Comparison of ENCODE assay signal across 11 cellular contexts in the genomic region with DNA sequence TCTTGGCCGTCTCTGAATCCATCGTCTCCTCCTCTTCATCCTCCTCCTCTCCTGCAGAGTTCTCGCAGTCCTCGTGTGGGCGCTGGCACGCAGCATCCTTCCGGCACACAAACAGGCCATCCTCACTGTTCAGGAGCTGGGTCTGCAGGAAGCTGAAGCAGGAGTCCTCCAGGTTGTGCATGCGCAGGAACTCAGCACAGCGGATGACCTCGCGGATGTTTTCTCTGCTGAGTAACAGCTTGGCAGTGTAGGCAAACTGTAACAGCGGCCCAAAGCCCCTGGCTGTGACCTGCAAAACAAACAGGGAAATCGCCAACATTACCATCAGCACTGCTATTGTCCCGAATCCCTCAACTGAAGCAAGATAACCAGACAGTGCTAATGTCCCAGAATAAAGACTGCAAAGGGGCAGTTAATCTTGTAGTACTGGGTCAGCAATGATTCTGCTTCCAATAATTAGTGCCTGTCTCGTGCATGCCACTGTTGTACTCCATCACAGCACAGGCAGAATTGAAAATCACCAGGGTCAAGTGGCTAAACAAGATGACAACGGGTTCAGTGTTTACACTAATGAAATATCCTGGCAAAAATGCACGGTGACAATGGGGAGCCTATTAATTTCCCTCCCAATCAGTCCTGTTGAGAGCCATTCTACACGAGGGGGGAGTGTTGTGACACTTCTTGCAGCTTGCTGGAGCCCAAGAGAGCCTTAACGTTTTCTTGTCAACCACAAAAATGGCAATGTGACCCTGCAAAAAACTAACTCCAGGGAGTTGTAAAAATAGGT. TPM values are rescaled to one million over a fixed set of nuclear protein-coding genes. Genes with fewer than 3 reads are reported as not detected.
DNase-seq lines count a peak whose midpoint lies in the region; ATAC-seq, FAIRE-seq and TF ChIP-seq lines count a peak whose summit lies in the region.
"Had no signal": no experiment of that assay in that cellular context is flagged by ENCODE, and none has a peak within 500 bp of the region (broad histone marks: within the 10 kb centered on the region; RNA-seq: fewer than 3 reads in every experiment).

No MANE protein-coding gene starts in this region.

- H3K27me3 ChIP-seq in HAP-1 (ENCODE audit: low read depth), result no peaks in the 10 kb centered on the region
- H3K27me3 ChIP-seq: suprapubic skin had no signal

- H3K36me3 ChIP-seq in HAP-1 (replicated peaks), result no peaks in the 10 kb centered on the region

- H3K4me1 Mint-ChIP-seq in effector memory CD8-positive, alpha-beta T cell (ENCODE audit: low read depth in 2 of 2), result peaks cover 41 to 48% of the 10 kb centered on the region in 2 donors

- no peak for FAIRE-seq in D721Med (lab: Jason Lieb, UNC)
- FAIRE-seq: A549 had no signal

- no peaks in the 10 kb centered on the region for H3K9me3 Mint-ChIP-seq in effector memory CD8-positive, alpha-beta T cell

- peaks cover 6% of the 10 kb centered on the region for H3K36me3 Mint-ChIP-seq in effector memory CD8-positive, alpha-beta T cell (ENCODE audit: insufficient read depth)

- TF ChIP-seq CTCF in D721Med (IDR thresholded peaks at IDR 0.05; ENCODE audit: insufficient read depth, missing control alignments), result no peak

- DNase-seq in NCI-H1092 treated with DMSO at 0.1 percent for 48 hours (lab: John Stamatoyannopoulos, UW), result peak; percentile 46
- DNase-seq in NCI-H1092 (lab: John Stamatoyannopoulos, UW), result no peak
- DNase-seq in NCI-H748 treated with DMSO at 0.1 percent for 48 hours (lab: John Stamatoyannopoulos, UW), result peak; percentile 49
- peak in 1 of 3 experiments; percentile 14 for DNase-seq in effector memory CD8-positive, alpha-beta T cell
- DNase-seq in occipital lobe (lab: John Stamatoyannopoulos, UW), result peak; percentile 77
- no peak for DNase-seq in D721Med (ENCODE audit: insufficient read length, low spot score)
- DNase-seq in NCI-H1930 (lab: John Stamatoyannopoulos, UW), result no peak
- DNase-seq in HAP-1 (ENCODE audit: low spot score in 2 of 2), result no peak

- H3K9me3 ChIP-seq in HAP-1, result no peaks in the 10 kb centered on the region
- H3K9me3 ChIP-seq: A549, suprapubic skin had no signal

- H3K4me1 ChIP-seq in HAP-1, result peaks cover 10% of the 10 kb centered on the region; the same call in 1 of the 2 replicates
- H3K4me1 ChIP-seq: A549 had no signal

- ATAC-seq in effector memory CD8-positive, alpha-beta T cell (replicated peaks), result peak; percentile 18
- ATAC-seq: A549 had no signal

- no peaks in the 10 kb centered on the region for H3K27me3 Mint-ChIP-seq in effector memory CD8-positive, alpha-beta T cell

- no peak overlapping the region for H3K4me3 ChIP-seq in HAP-1
- H3K4me3 ChIP-seq: A549, suprapubic skin had no signal

- H3K27ac Mint-ChIP-seq in effector memory CD8-positive, alpha-beta T cell, result peak overlapping the region; percentile 67 to 87

- peak overlapping the region; percentile 55 to 72 for H3K4me3 Mint-ChIP-seq in effector memory CD8-positive, alpha-beta T cell

- in situ Hi-C loops in HAP-1 (cut with MboI; ENCODE audit: low sequenced_read_pairs), result no loop called here

RNA-seq across cellular contexts. Expression of a gene that starts 57.5 kb away (rescaled TPM):
- total RNA-seq in occipital lobe, result not detected
- total RNA-seq: NCI-H460, suprapubic skin had no signal

Comparison
In these comparisons a context has a peak if more than half of its experiments do, and no peak if none do; other contexts are left out.
1. DNase-seq: peak in NCI-H1092 treated with DMSO at 0.1 percent for 48 hours (single experiment), NCI-H748 treated with DMSO at 0.1 percent for 48 hours (single experiment) and occipital lobe (single experiment); none in NCI-H1092 (single experiment), D721Med (single experiment), NCI-H1930 (0 of 2) and HAP-1 (0 of 2).